ENCODE assay signal across 8 cellular contexts in genomic region chr3:120741837-120742197, GRCh38. TPM values are rescaled to one million over a fixed set of nuclear protein-coding genes. Genes with fewer than 3 reads are reported as not detected.
DNase-seq lines count a peak whose midpoint lies in the region; ATAC-seq and TF ChIP-seq lines count a peak whose summit lies in the region.

No MANE protein-coding gene starts in this region.

- DNase-seq in activated CD4-positive, alpha-beta T cell treated with anti-CD3 and anti-CD28 coated beads, Interleukin-2, amount 10 ng/mL, durations not matched to agents 7 days and 5 days: no peak
- DNase-seq in activated CD4-positive, alpha-beta T cell treated with anti-CD3 and anti-CD28 coated beads, Interleukin-2, amount 50 U/mL, for 4 hours: no peak
- DNase-seq in SK-N-SH: no peak
- DNase-seq in fibroblast of the aortic adventitia (ENCODE audit: low read depth): peak; percentile 52
- peak; percentile 37 for DNase-seq in renal cortical epithelial cell (ENCODE audit: low read depth)
- DNase-seq in OCI-M2 (lab: John Stamatoyannopoulos, UW; ENCODE audit: unreplicated experiment): no peak
- no peak for DNase-seq in DMS153 (lab: John Stamatoyannopoulos, UW)

- TF ChIP-seq RAD21 in SK-N-SH (IDR thresholded peaks at IDR 0.05; ENCODE audit: low read length): peak; percentile 22; the same call in 1 of the 2 replicates

- H3K27me3 Mint-ChIP-seq in activated CD4-positive, alpha-beta T cell treated with anti-CD3 and anti-CD28 coated beads, Interleukin-2, amount 10 ng/mL, durations not matched to agents 7 days and 5 days: no peaks in the 10 kb centered on the region

- peaks cover 33% of the 10 kb centered on the region for H3K4me1 Mint-ChIP-seq in activated CD4-positive, alpha-beta T cell treated with anti-CD3 and anti-CD28 coated beads, Interleukin-2, amount 10 ng/mL, durations not matched to agents 7 days and 5 days

- no peak for TF ChIP-seq EP300 in SK-N-SH (IDR thresholded peaks at IDR 0.05; ENCODE audit: borderline replicate concordance in 1 of 2, low read depth in 1 of 2, low read length in 1 of 2)

- peak overlapping the region; percentile 92 for H2AFZ ChIP-seq in SK-N-SH (ENCODE audit: low read depth)

- peak overlapping the region; percentile 88 to 98 for H3K27ac ChIP-seq in SK-N-SH (ENCODE audit: low read depth in 2 of 2, low read length in 1 of 2)

- no peaks in the 10 kb centered on the region for H3K27me3 ChIP-seq in SK-N-SH (ENCODE audit: insufficient read depth)

- no peaks in the 10 kb centered on the region for H4K20me1 ChIP-seq in SK-N-SH (ENCODE audit: insufficient read depth)

- H3K9ac ChIP-seq in SK-N-SH: peak overlapping the region; percentile 88

- no peaks in the 10 kb centered on the region for H3K9me3 ChIP-seq in SK-N-SH

- no peaks in the 10 kb centered on the region for H3F3A ChIP-seq in SK-N-SH (replicated peaks; ENCODE audit: insufficient read depth)

- H3K36me3 ChIP-seq in SK-N-SH (replicated peaks in 1 of 2; ENCODE audit: control insufficient read depth in 1 of 2, insufficient read depth in 2 of 2, low read length in 1 of 2): peaks cover 0 to 13% of the 10 kb centered on the region in 2 experiments

- peaks cover 22% of the 10 kb centered on the region for H3K36me3 Mint-ChIP-seq in activated CD4-positive, alpha-beta T cell treated with anti-CD3 and anti-CD28 coated beads, Interleukin-2, amount 10 ng/mL, durations not matched to agents 7 days and 5 days (ENCODE audit: low read depth)

- under 1% methylated on average over 10 of the region's 10 CpGs for WGBS in SK-N-SH (ENCODE audit: low lambda C conversion rate)

- peak overlapping the region; percentile 95 for H3K27ac Mint-ChIP-seq in activated CD4-positive, alpha-beta T cell treated with anti-CD3 and anti-CD28 coated beads, Interleukin-2, amount 10 ng/mL, durations not matched to agents 7 days and 5 days

- peaks cover 4% of the 10 kb centered on the region for H3K9me3 Mint-ChIP-seq in activated CD4-positive, alpha-beta T cell treated with anti-CD3 and anti-CD28 coated beads, Interleukin-2, amount 10 ng/mL, durations not matched to agents 7 days and 5 days

- H3K4me3 ChIP-seq in SK-N-SH (ENCODE audit: low read depth in 2 of 2, low read length in 1 of 2) (peak overlapping the region; percentile 91 to 98), fibroblast of the aortic adventitia (ENCODE audit: low read depth, low read length) (peak overlapping the region; percentile 100)

- no peaks in the 10 kb centered on the region for H3K9me2 ChIP-seq in SK-N-SH

- peak overlapping the region; percentile 67 for H3K4me2 ChIP-seq in SK-N-SH

- peak overlapping the region; percentile 93 for H3K4me3 Mint-ChIP-seq in activated CD4-positive, alpha-beta T cell treated with anti-CD3 and anti-CD28 coated beads, Interleukin-2, amount 10 ng/mL, durations not matched to agents 7 days and 5 days

- POLR2A ChIA-PET in activated CD4-positive, alpha-beta T cell treated with anti-CD3 and anti-CD28 coated beads, Interleukin-2, amount 10 ng/mL, durations not matched to agents 7 days and 5 days (lab: Charles Lee): interaction anchor here (0.6 to 1.6 kb wide), 2 partner anchors 146 to 176 kb away, joined by 3 to 4 read pairs; partner anchors contain the start of gene NDUFB4
- POLR2A ChIA-PET in SK-N-SH (lab: Yijun Ruan, JAX): interaction anchor here (1.0 to 1.6 kb wide), 3 partner anchors 133 to 146 kb away, joined by 3 to 7 read pairs (median 5); partner anchors contain the start of gene NDUFB4

- peak; percentile 17 for ATAC-seq in HG02943 (IDR thresholded peaks at IDR 0.05; ENCODE audit: low read depth, unreplicated experiment)

- CTCF ChIA-PET in activated CD4-positive, alpha-beta T cell treated with anti-CD3 and anti-CD28 coated beads, Interleukin-2, amount 10 ng/mL, durations not matched to agents 7 days and 5 days (lab: Charles Lee): interaction anchor here (0.7 to 1.8 kb wide), 5 partner anchors 12 to 1228 kb away, joined by 3 to 5 read pairs (median 4); partner anchors contain the start of gene NDUFB4
- CTCF ChIA-PET in SK-N-SH (lab: Yijun Ruan, JAX): interaction anchor here (0.8 to 2.2 kb wide), 2 partner anchors 174 to 183 kb away, joined by 3 to 8 read pairs; no protein-coding TSS in a partner anchor

- H3K4me1 ChIP-seq in SK-N-SH (ENCODE audit: control insufficient read depth in 1 of 2, insufficient read depth in 2 of 2, low read depth in 1 of 2, low read length in 1 of 2): peaks cover 7 to 8% of the 10 kb centered on the region in 2 experiments; a peak in 3 of 4 replicates

- peaks cover 70% of the 10 kb centered on the region for H3K79me2 ChIP-seq in SK-N-SH (ENCODE audit: insufficient read depth)

- TF ChIP-seq CTCF in SK-N-SH (IDR thresholded peaks at IDR 0.05) (no peak), fibroblast of the aortic adventitia (IDR thresholded peaks at IDR 0.05; ENCODE audit: insufficient read depth, low read length) (no peak)

TF ChIP-seq in SK-N-SH, 30 proteins besides CTCF, POLR2A, EP300 and RAD21 (continues in another document):
- TF ChIP-seq USF2 (IDR thresholded peaks at IDR 0.05; ENCODE audit: borderline replicate concordance, low read depth, low read length): no peak
- TF ChIP-seq FOSL2 (IDR thresholded peaks at IDR 0.05; ENCODE audit: borderline replicate concordance, low read depth): no peak
- no peak for TF ChIP-seq REST (IDR thresholded peaks at IDR 0.05; ENCODE audit: low read depth, low read length)
- no peak for TF ChIP-seq TAF1 (IDR thresholded peaks at IDR 0.05; ENCODE audit: borderline replicate concordance, low read depth, low read length)
- no peak for TF ChIP-seq GABPA (IDR thresholded peaks at IDR 0.05; ENCODE audit: low read depth)
- no peak for TF ChIP-seq CHD2 (IDR thresholded peaks at IDR 0.05; ENCODE audit: low read length, partially characterized antibody)
- no peak for TF ChIP-seq TEAD4 (IDR thresholded peaks at IDR 0.05; ENCODE audit: borderline replicate concordance, insufficient read depth)
- no peak for TF ChIP-seq EZH2phosphoT487 (IDR thresholded peaks at IDR 0.05; ENCODE audit: borderline replicate concordance, low read depth)
- no peak for TF ChIP-seq MEF2A (IDR thresholded peaks at IDR 0.05; ENCODE audit: borderline replicate concordance, low read depth)
- TF ChIP-seq MXI1 (IDR thresholded peaks at IDR 0.05; ENCODE audit: low read depth, low read length): peak; percentile 94

RNA-seq across cellular contexts. Expression of gene RABL3, which starts 0.5 kb away (rescaled TPM):
- 10 to 100 TPM; 25.4 to 30.0 TPM for total RNA-seq in activated CD4-positive, alpha-beta T cell treated with anti-CD3 and anti-CD28 coated beads, Interleukin-2, amount 10 ng/mL, durations not matched to agents 7 days and 5 days
- 2.2 and 3.5 TPM in 2 replicates for polyA plus RNA-seq in SK-N-SH (2012; rRNA removed)
- polyA plus RNA-seq in SK-N-SH (2012; cell fraction: cytosol; rRNA removed): 4.8 and 5.8 TPM in 2 replicates
- 1.4 and 3.5 TPM in 2 replicates for polyA plus RNA-seq in SK-N-SH (2012; cell fraction: nucleus; rRNA removed)
- total RNA-seq in fibroblast of the aortic adventitia (ENCODE audit: low replicate concordance) (10.0 and 18.3 TPM in 2 replicates), renal cortical epithelial cell (34.9 and 42.7 TPM in 2 replicates)

RNA-seq across cellular contexts. Expression of gene GTF2E1, which starts 0.7 kb away (rescaled TPM):
- total RNA-seq in activated CD4-positive, alpha-beta T cell treated with anti-CD3 and anti-CD28 coated beads, Interleukin-2, amount 10 ng/mL, durations not matched to agents 7 days and 5 days: 10 to 100 TPM; 30.2 to 33.2 TPM
- polyA plus RNA-seq in SK-N-SH (2012; rRNA removed): 5.7 and 7.7 TPM in 2 replicates
- 8.9 and 9.1 TPM in 2 replicates for polyA plus RNA-seq in SK-N-SH (2012; cell fraction: cytosol; rRNA removed)
- 4.1 and 7.1 TPM in 2 replicates for polyA plus RNA-seq in SK-N-SH (2012; cell fraction: nucleus; rRNA removed)
- total RNA-seq in fibroblast of the aortic adventitia (ENCODE audit: low replicate concordance) (15.5 and 16.9 TPM in 2 replicates), renal cortical epithelial cell (31.9 and 36.8 TPM in 2 replicates)

RNA-seq across cellular contexts. Expression of gene HGD, which starts 59.8 kb away (rescaled TPM):
- total RNA-seq in activated CD4-positive, alpha-beta T cell treated with anti-CD3 and anti-CD28 coated beads, Interleukin-2, amount 10 ng/mL, durations not matched to agents 7 days and 5 days: under 1 TPM; 0.10 to 0.55 TPM
- not detected in 2 replicates for polyA plus RNA-seq in SK-N-SH (2012; rRNA removed)
- polyA plus RNA-seq in SK-N-SH (2012; cell fraction: cytosol; rRNA removed): not detected in 2 replicates
- 0.25 and 0.43 TPM in 2 replicates for polyA plus RNA-seq in SK-N-SH (2012; cell fraction: nucleus; rRNA removed)
- 0.09 and 0.57 TPM in 2 replicates for total RNA-seq in fibroblast of the aortic adventitia (ENCODE audit: low replicate concordance)
- 27.3 and 91.5 TPM in 2 replicates for total RNA-seq in renal cortical epithelial cell

Comparison
In these comparisons a context has a peak if more than half of its experiments do, and no peak if none do; other contexts are left out.
1. DNase-seq: peak in fibroblast of the aortic adventitia (single experiment) and renal cortical epithelial cell (single experiment); none in activated CD4-positive, alpha-beta T cell treated with anti-CD3 and anti-CD28 coated beads, Interleukin-2, amount 10 ng/mL, durations not matched to agents 7 days and 5 days (single experiment), activated CD4-positive, alpha-beta T cell treated with anti-CD3 and anti-CD28 coated beads, Interleukin-2, amount 50 U/mL, for 4 hours (0 of 2), SK-N-SH (single experiment), OCI-M2 (single experiment) and DMS153 (single experiment).
2. RNA of gene HGD, which starts 59.8 kb away (total RNA-seq): 27.3 to 91.5 TPM in renal cortical epithelial cell; 0.10 to 0.55 TPM in activated CD4-positive, alpha-beta T cell treated with anti-CD3 and anti-CD28 coated beads, Interleukin-2, amount 10 ng/mL, durations not matched to agents 7 days and 5 days and 0.09 to 0.57 TPM in fibroblast of the aortic adventitia; every median in the first group is over 10 times any median in the second.